In genomic region chr11:120817131-120817530, GRCh38 we compare ENCODE assay signal across 13 cellular contexts.
A peak's percentile ranks its signal among the peaks of the same experiment; 100 is the strongest.
DNase-seq lines count a peak whose midpoint lies in the region; ATAC-seq and TF ChIP-seq lines count a peak whose summit lies in the region.
"Had no signal": no experiment of that assay in that cellular context is flagged by ENCODE, and none has a peak within 500 bp of the region (broad histone marks: within the 10 kb centered on the region; RNA-seq: fewer than 3 reads in every experiment).

No MANE protein-coding gene starts in this region.

- TF ChIP-seq POLR2A in heart left ventricle (IDR thresholded peaks at IDR 0.05) (no peak), thyroid gland (IDR thresholded peaks at IDR 0.05) (no peak)

- H3K9me3 Mint-ChIP-seq in natural killer cell: no peaks in the 10 kb centered on the region

- H3K9me3 ChIP-seq in SK-N-SH (no peaks in the 10 kb centered on the region), heart left ventricle (no peaks in the 10 kb centered on the region), thyroid gland (no peaks in the 10 kb centered on the region)

- DNase-seq in SK-N-SH (peak; percentile 58), heart left ventricle (peak in 3 of 5 donors; percentile 27 to 47 (median 35)), midbrain (lab: John Stamatoyannopoulos, UW) (peak; percentile 26), thyroid gland (peak; percentile 65 to 79), HUDEP-2 (lab: John Stamatoyannopoulos, UW; ENCODE audit: unreplicated experiment in 76 of 76) (no peak), natural killer cell (no peak)
- DNase-seq: 8988T, NCI-H1105 treated with DMSO at 0.1 percent for 48 hours, NCI-H187, NCI-H774 had no signal

- H3K27me3 Mint-ChIP-seq in natural killer cell (ENCODE audit: low read depth in 2 of 2): peaks cover 7 to 12% of the 10 kb centered on the region in 2 donors

- H3K9ac ChIP-seq in SK-N-SH: no peak overlapping the region
- H3K9ac ChIP-seq: KMS-11 had no signal

- H3K79me2 ChIP-seq in SK-N-SH (ENCODE audit: insufficient read depth): no peaks in the 10 kb centered on the region

- no peak overlapping the region for H2AFZ ChIP-seq in SK-N-SH (ENCODE audit: low read depth)

- H3K36me3 ChIP-seq in SK-N-SH (replicated peaks in 1 of 2; ENCODE audit: control insufficient read depth in 1 of 2, insufficient read depth in 2 of 2, low read length in 1 of 2) (no peaks in the 10 kb centered on the region), heart left ventricle (no peaks in the 10 kb centered on the region), thyroid gland (no peaks in the 10 kb centered on the region)

- intact Hi-C loops in heart left ventricle (cut with DNase I) (no loop called here), thyroid gland (cut with DNase I) (no loop called here), natural killer cell (cut with micrococcal nuclease) (no loop called here)

- H3K27ac Mint-ChIP-seq in natural killer cell: peak overlapping the region in 1 of 2 donors; percentile 72

- TF ChIP-seq CTCF in SK-N-SH (IDR thresholded peaks at IDR 0.05) (no peak), heart left ventricle (IDR thresholded peaks at IDR 0.05) (no peak), thyroid gland (IDR thresholded peaks at IDR 0.05) (no peak), natural killer cell (IDR thresholded peaks at IDR 0.05) (no peak)

- 70% methylated on average over 2 of the region's 2 CpGs for WGBS in SK-N-SH (ENCODE audit: low lambda C conversion rate)
- WGBS in heart left ventricle, 4 donors: 51 to 70% (median 62%) methylated on average over 2 of the region's 2 CpGs
- WGBS in thyroid gland, 2 donors: 22 to 37% methylated on average over 2 of the region's 2 CpGs

- POLR2A ChIA-PET in SK-N-SH (lab: Yijun Ruan, JAX): no interaction called here

- peaks cover 38 to 87% of the 10 kb centered on the region in 2 donors for H3K4me1 Mint-ChIP-seq in natural killer cell

- H3K9me2 ChIP-seq in SK-N-SH: no peaks in the 10 kb centered on the region

- no peak overlapping the region for H3K4me3 Mint-ChIP-seq in natural killer cell

- H3K4me3 ChIP-seq in SK-N-SH (ENCODE audit: low read depth in 2 of 2, low read length in 1 of 2) (no peak overlapping the region), heart left ventricle (no peak overlapping the region), thyroid gland (replicated peaks in 1 of 3) (no peak overlapping the region)

- H3K4me2 ChIP-seq in SK-N-SH: no peak overlapping the region
- H3K4me2 ChIP-seq: KMS-11 had no signal

- ATAC-seq in SK-N-SH treated with all-trans-retinoic acid at 6 μM for 48 hours: no peak
- ATAC-seq in heart left ventricle: peak in 3 of 4 donors; percentile 70 to 79 (median 78)
- no peak for ATAC-seq in HG02970 (IDR thresholded peaks at IDR 0.05; ENCODE audit: low FRiP score, unreplicated experiment)
- ATAC-seq in natural killer cell: no peak

- CTCF ChIA-PET in SK-N-SH (lab: Yijun Ruan, JAX): interaction anchor here (1.1 to 3.0 kb wide), 3 partner anchors 12 to 42 kb away, joined by 4 to 18 read pairs (median 4); no protein-coding TSS in a partner anchor

- H3K36me3 Mint-ChIP-seq in natural killer cell: no peaks in the 10 kb centered on the region

- no peaks in the 10 kb centered on the region for H3F3A ChIP-seq in SK-N-SH (replicated peaks; ENCODE audit: insufficient read depth)

- no peak for TF ChIP-seq EP300 in SK-N-SH (IDR thresholded peaks at IDR 0.05; ENCODE audit: borderline replicate concordance in 1 of 2, low read depth in 1 of 2, low read length in 1 of 2)

- H3K4me1 ChIP-seq in SK-N-SH (ENCODE audit: control insufficient read depth in 1 of 2, insufficient read depth in 2 of 2, low read depth in 1 of 2, low read length in 1 of 2) (peaks cover 0 to 55% of the 10 kb centered on the region in 2 experiments; a peak in 1 of 4 replicates), heart left ventricle (peaks cover 0 to 7% (median 0%) of the 10 kb centered on the region in 12 donors), thyroid gland (peaks cover 0 to 8% of the 10 kb centered on the region in 2 donors)

- H3K27me3 ChIP-seq in SK-N-SH (ENCODE audit: insufficient read depth): no peaks in the 10 kb centered on the region; the same call in 1 of the 2 replicates
- H3K27me3 ChIP-seq in heart left ventricle: peaks cover 0 to 17% (median 0%) of the 10 kb centered on the region in 9 donors
- H3K27me3 ChIP-seq in thyroid gland: no peaks in the 10 kb centered on the region

- no peak for TF ChIP-seq RAD21 in SK-N-SH (IDR thresholded peaks at IDR 0.05; ENCODE audit: low read length)

- no peaks in the 10 kb centered on the region for H4K20me1 ChIP-seq in SK-N-SH (ENCODE audit: insufficient read depth)

- H3K27ac ChIP-seq in SK-N-SH (ENCODE audit: low read depth in 2 of 2, low read length in 1 of 2) (peak overlapping the region in 1 of 2 experiments; percentile 81; a peak in 2 of 4 replicates), heart left ventricle (no peak overlapping the region), thyroid gland (no peak overlapping the region)
- H3K27ac ChIP-seq: KMS-11 had no signal

TF ChIP-seq in SK-N-SH, 30 proteins besides CTCF, POLR2A, EP300 and RAD21:
- TF ChIP-seq EZH2phosphoT487 (IDR thresholded peaks at IDR 0.05; ENCODE audit: borderline replicate concordance, low read depth): no peak
- TF ChIP-seq NRF1 (IDR thresholded peaks at IDR 0.05; ENCODE audit: low read depth, low read length): no peak
- TF ChIP-seq YY1 (IDR thresholded peaks at IDR 0.05; ENCODE audit: low read depth): no peak

TF ChIP-seq in SK-N-SH treated with all-trans-retinoic acid at 6 μM for 48 hours, 23 proteins besides CTCF, POLR2A, EP300 and RAD21 (continues in another document):
- no peak for TF ChIP-seq BACH2 (CRISPR knock-in tag; IDR thresholded peaks at IDR 0.05; ENCODE audit: borderline replicate concordance)
- TF ChIP-seq ZNF565 (CRISPR knock-in tag; conservative IDR thresholded peaks at IDR 0.05; ENCODE audit: low read depth): no peak
- no peak for TF ChIP-seq RARB (CRISPR knock-in tag; IDR thresholded peaks at IDR 0.05)
- TF ChIP-seq CREB5 (CRISPR knock-in tag; IDR thresholded peaks at IDR 0.05; ENCODE audit: low read depth): no peak
- TF ChIP-seq GLIS3 (CRISPR knock-in tag; IDR thresholded peaks at IDR 0.05): no peak
- TF ChIP-seq POU6F1 (CRISPR knock-in tag; IDR thresholded peaks at IDR 0.05; ENCODE audit: borderline replicate concordance, low read depth): no peak
- no peak for TF ChIP-seq TSHZ2 (CRISPR knock-in tag; IDR thresholded peaks at IDR 0.05)
- no peak for TF ChIP-seq ZFP3 (CRISPR knock-in tag; IDR thresholded peaks at IDR 0.05)
- TF ChIP-seq TOX (CRISPR knock-in tag; IDR thresholded peaks at IDR 0.05; ENCODE audit: borderline replicate concordance): no peak
- no peak for TF ChIP-seq ZC3H10 (CRISPR knock-in tag; IDR thresholded peaks at IDR 0.05)
- no peak for TF ChIP-seq ZNF8 (CRISPR knock-in tag; IDR thresholded peaks at IDR 0.05)

Comparison
In these comparisons a context has a peak if more than half of its experiments do, and no peak if none do; other contexts are left out.
1. DNase-seq: peak in SK-N-SH (single experiment), heart left ventricle (3 of 5), midbrain (single experiment) and thyroid gland (2 of 2); none in HUDEP-2 (0 of 76) and natural killer cell (single experiment).
2. ATAC-seq: peak in heart left ventricle (3 of 4); none in SK-N-SH treated with all-trans-retinoic acid at 6 μM for 48 hours (single experiment), HG02970 (single experiment) and natural killer cell (0 of 3).